In genomic region chrX:18927558-18927957, GRCh38 we compare ENCODE assay signal across 24 cellular contexts. TPM values are rescaled to one million over a fixed set of nuclear protein-coding genes. Genes with fewer than 3 reads are reported as not detected.
DNase-seq lines count a peak whose midpoint lies in the region; ATAC-seq lines count a peak whose summit lies in the region.
"Had no signal": no experiment of that assay in that cellular context is flagged by ENCODE, and none has a peak within 500 bp of the region (broad histone marks: within the 10 kb centered on the region; RNA-seq: fewer than 3 reads in every experiment).

No MANE protein-coding gene starts in this region.

- no peak for ATAC-seq in HG03159 (IDR thresholded peaks at IDR 0.05; ENCODE audit: unreplicated experiment)
- ATAC-seq: activated CD4-positive, CD25-positive, alpha-beta regulatory T cell treated with anti-CD3 and anti-CD28 coated beads, Interleukin-2, amount 50 U/mL, for 24 hours; activated CD8-positive, alpha-beta T cell treated with anti-CD3 and anti-CD28 coated beads for 36 hours; GM23338; heart right ventricle had no signal

- intact Hi-C loops in posterior vena cava (cut with DNase I): no loop called here

- peak; percentile 63 for DNase-seq in COLO668 (lab: John Stamatoyannopoulos, UW; ENCODE audit: unreplicated experiment)
- DNase-seq in NCI-H1105 treated with DMSO at 0.1 percent for 48 hours (lab: John Stamatoyannopoulos, UW): peak; percentile 38
- DNase-seq in NCI-H2196 treated with DMSO at 0.1 percent for 48 hours (lab: John Stamatoyannopoulos, UW; ENCODE audit: unreplicated experiment): peak; percentile 22
- peak; percentile 9 for DNase-seq in NCI-H774 (lab: John Stamatoyannopoulos, UW)
- no peak for DNase-seq in hepatic stellate cell (ENCODE audit: low spot score)
- no peak for DNase-seq in posterior vena cava (ENCODE audit: low spot score)
- DNase-seq in 8988T: no peak
- DNase-seq: activated CD8-positive, alpha-beta T cell treated with anti-CD3 and anti-CD28 coated beads for 36 hours; anterior cingulate cortex; CD4-positive, CD25-positive, alpha-beta regulatory T cell; colonic mucosa; effector CD8-positive, alpha-beta T cell; heart right ventricle; HFFc6; Kasumi-1; mammary epithelial cell; NCI-H2171 treated with DMSO at 0.1 percent for 48 hours; ovary; RPMI8226; stimulated activated CD4-positive, alpha-beta T cell treated with anti-CD3 and anti-CD28 coated beads, Interleukin-2, amount 100 ng/mL, for 48 hours; transverse colon had no signal

RNA-seq across cellular contexts. Expression of gene PHKA2, which starts 56.4 kb away (rescaled TPM):
- total RNA-seq in posterior vena cava: 10 to 100 TPM; 13.5 to 14.7 TPM

Comparison
In these comparisons a context has a peak if more than half of its experiments do, and no peak if none do; other contexts are left out.
1. DNase-seq: peak in COLO668 (single experiment), NCI-H1105 treated with DMSO at 0.1 percent for 48 hours (single experiment), NCI-H2196 treated with DMSO at 0.1 percent for 48 hours (single experiment) and NCI-H774 (single experiment); none in hepatic stellate cell (single experiment), posterior vena cava (single experiment) and 8988T (single experiment).